ENCODE assay signal across 16 cellular contexts in genomic region chr1:16392740-16393139, GRCh38. TPM values are rescaled to one million over a fixed set of nuclear protein-coding genes. Genes with fewer than 3 reads are reported as not detected.
DNase-seq lines count a peak whose midpoint lies in the region; ATAC-seq and TF ChIP-seq lines count a peak whose summit lies in the region.
"Had no signal": no experiment of that assay in that cellular context is flagged by ENCODE, and none has a peak within 500 bp of the region (broad histone marks: within the 10 kb centered on the region; RNA-seq: fewer than 3 reads in every experiment).

No MANE protein-coding gene starts in this region.

- H3K27ac Mint-ChIP-seq in activated naive CD4-positive, alpha-beta T cell treated with anti-CD3 and anti-CD28 coated beads, Interleukin-2, amount 50 U/mL, for 24 hours = peak overlapping the region; percentile 85
- peak overlapping the region; percentile 83 for H3K27ac Mint-ChIP-seq in activated T-helper 2 cell treated with anti-CD3 and anti-CD28 coated beads, Interferon-gamma antibody, Interleukin-2, Interleukin-4, amounts not matched to agents 10 μg/mL and 5 μg/mL and 100 μg/mL, durations not matched to agents 14 hours and 24 hours and 36 hours
- H3K27ac Mint-ChIP-seq in stimulated activated effector memory CD8-positive, alpha-beta T cell treated with anti-CD3 and anti-CD28 coated beads, Interleukin-12 subunit alpha, Interleukin-12 subunit beta, amount 100 ng/mL, for 72 hours = peak overlapping the region; percentile 82

- no peak overlapping the region for H3K4me3 Mint-ChIP-seq in activated naive CD4-positive, alpha-beta T cell treated with anti-CD3 and anti-CD28 coated beads, Interleukin-2, amount 50 U/mL, for 24 hours
- no peak overlapping the region for H3K4me3 Mint-ChIP-seq in activated T-helper 2 cell treated with anti-CD3 and anti-CD28 coated beads, Interferon-gamma antibody, Interleukin-2, Interleukin-4, amounts not matched to agents 10 μg/mL and 5 μg/mL and 100 μg/mL, durations not matched to agents 14 hours and 24 hours and 36 hours (ENCODE audit: low read depth)
- no peak overlapping the region for H3K4me3 Mint-ChIP-seq in stimulated activated effector memory CD8-positive, alpha-beta T cell treated with anti-CD3 and anti-CD28 coated beads, Interleukin-12 subunit alpha, Interleukin-12 subunit beta, amount 100 ng/mL, for 72 hours

- H3K27me3 Mint-ChIP-seq in activated naive CD4-positive, alpha-beta T cell treated with anti-CD3 and anti-CD28 coated beads, Interleukin-2, amount 50 U/mL, for 24 hours = no peaks in the 10 kb centered on the region
- H3K27me3 Mint-ChIP-seq in activated T-helper 2 cell treated with anti-CD3 and anti-CD28 coated beads, Interferon-gamma antibody, Interleukin-2, Interleukin-4, amounts not matched to agents 10 μg/mL and 5 μg/mL and 100 μg/mL, durations not matched to agents 14 hours and 24 hours and 36 hours (ENCODE audit: low read depth) = no peaks in the 10 kb centered on the region

- intact Hi-C loops in activated T-helper 2 cell treated with anti-CD3 and anti-CD28 coated beads, Interferon-gamma antibody, Interleukin-2, Interleukin-4, amounts not matched to agents 10 μg/mL and 5 μg/mL and 100 μg/mL, durations not matched to agents 14 hours and 24 hours and 36 hours (cut with micrococcal nuclease) = no loop called here

- no peak for DNase-seq in activated naive CD4-positive, alpha-beta T cell treated with Interleukin-2 at 50 U/mL for 16 hours
- no peak for DNase-seq in activated T-helper 2 cell treated with anti-CD3 and anti-CD28 coated beads, Interferon-gamma antibody, Interleukin-2, Interleukin-4, amounts not matched to agents 10 μg/mL and 5 μg/mL and 100 μg/mL, durations not matched to agents 14 hours and 24 hours and 36 hours (ENCODE audit: low spot score)
- DNase-seq in fibroblast of villous mesenchyme (ENCODE audit: low read depth) = peak; percentile 32
- no peak for DNase-seq in stimulated activated effector memory CD8-positive, alpha-beta T cell treated with anti-CD3 and anti-CD28 coated beads, Interleukin-12 subunit alpha, Interleukin-12 subunit beta, amount 100 ng/mL, for 72 hours (ENCODE audit: low spot score in 2 of 2)
- no peak for DNase-seq in NCI-H187 (lab: John Stamatoyannopoulos, UW)
- no peak for DNase-seq in NCI-H446 (lab: John Stamatoyannopoulos, UW)
- DNase-seq: DND-41; GOT3; NCI-H2081 treated with DMSO at 0.1 percent for 48 hours; SHP77 treated with DMSO at 0.1 percent for 48 hours; stimulated activated CD4-positive, alpha-beta T cell treated with anti-CD3 and anti-CD28 coated beads, Interleukin-1b, Interleukin-23, amount 100 ng/mL, for 48 hours had no signal

- H3K4me3 ChIP-seq in fibroblast of villous mesenchyme (ENCODE audit: low read depth, low read length) = no peak overlapping the region

- H3K4me1 Mint-ChIP-seq in activated naive CD4-positive, alpha-beta T cell treated with anti-CD3 and anti-CD28 coated beads, Interleukin-2, amount 50 U/mL, for 24 hours = peaks cover 58% of the 10 kb centered on the region
- peaks cover 42% of the 10 kb centered on the region for H3K4me1 Mint-ChIP-seq in activated T-helper 2 cell treated with anti-CD3 and anti-CD28 coated beads, Interferon-gamma antibody, Interleukin-2, Interleukin-4, amounts not matched to agents 10 μg/mL and 5 μg/mL and 100 μg/mL, durations not matched to agents 14 hours and 24 hours and 36 hours (ENCODE audit: low read depth)
- peaks cover 53% of the 10 kb centered on the region for H3K4me1 Mint-ChIP-seq in stimulated activated effector memory CD8-positive, alpha-beta T cell treated with anti-CD3 and anti-CD28 coated beads, Interleukin-12 subunit alpha, Interleukin-12 subunit beta, amount 100 ng/mL, for 72 hours

- no peaks in the 10 kb centered on the region for H3K9me3 Mint-ChIP-seq in activated naive CD4-positive, alpha-beta T cell treated with anti-CD3 and anti-CD28 coated beads, Interleukin-2, amount 50 U/mL, for 24 hours
- H3K9me3 Mint-ChIP-seq in activated T-helper 2 cell treated with anti-CD3 and anti-CD28 coated beads, Interferon-gamma antibody, Interleukin-2, Interleukin-4, amounts not matched to agents 10 μg/mL and 5 μg/mL and 100 μg/mL, durations not matched to agents 14 hours and 24 hours and 36 hours = no peaks in the 10 kb centered on the region
- no peaks in the 10 kb centered on the region for H3K9me3 Mint-ChIP-seq in stimulated activated effector memory CD8-positive, alpha-beta T cell treated with anti-CD3 and anti-CD28 coated beads, Interleukin-12 subunit alpha, Interleukin-12 subunit beta, amount 100 ng/mL, for 72 hours

- ATAC-seq in stimulated activated effector memory CD8-positive, alpha-beta T cell treated with anti-CD3 and anti-CD28 coated beads, Interleukin-12 subunit alpha, Interleukin-12 subunit beta, amount 100 ng/mL, for 72 hours = no peak
- no peak for ATAC-seq in HG03196 (IDR thresholded peaks at IDR 0.05; ENCODE audit: unreplicated experiment)

- H3K36me3 Mint-ChIP-seq in activated naive CD4-positive, alpha-beta T cell treated with anti-CD3 and anti-CD28 coated beads, Interleukin-2, amount 50 U/mL, for 24 hours = no peaks in the 10 kb centered on the region
- H3K36me3 Mint-ChIP-seq in activated T-helper 2 cell treated with anti-CD3 and anti-CD28 coated beads, Interferon-gamma antibody, Interleukin-2, Interleukin-4, amounts not matched to agents 10 μg/mL and 5 μg/mL and 100 μg/mL, durations not matched to agents 14 hours and 24 hours and 36 hours (ENCODE audit: low read depth) = peaks cover 58% of the 10 kb centered on the region
- peaks cover 80% of the 10 kb centered on the region for H3K36me3 Mint-ChIP-seq in stimulated activated effector memory CD8-positive, alpha-beta T cell treated with anti-CD3 and anti-CD28 coated beads, Interleukin-12 subunit alpha, Interleukin-12 subunit beta, amount 100 ng/mL, for 72 hours

- TF ChIP-seq CTCF in fibroblast of villous mesenchyme (IDR thresholded peaks at IDR 0.05; ENCODE audit: insufficient read depth, low read depth, low read length) = no peak

RNA-seq across cellular contexts. Expression of gene SZRD1, which starts 25.7 kb away (rescaled TPM):
- total RNA-seq in activated T-helper 2 cell treated with anti-CD3 and anti-CD28 coated beads, Interferon-gamma antibody, Interleukin-2, Interleukin-4, amounts not matched to agents 10 μg/mL and 5 μg/mL and 100 μg/mL, durations not matched to agents 14 hours and 24 hours and 36 hours = 198 TPM in 2 replicates
- total RNA-seq in fibroblast of villous mesenchyme = 71.5 and 72.5 TPM in 2 replicates

RNA-seq across cellular contexts. Expression of gene FBXO42, which starts 40.5 kb away (rescaled TPM):
- 17.9 and 18.5 TPM in 2 replicates for total RNA-seq in activated T-helper 2 cell treated with anti-CD3 and anti-CD28 coated beads, Interferon-gamma antibody, Interleukin-2, Interleukin-4, amounts not matched to agents 10 μg/mL and 5 μg/mL and 100 μg/mL, durations not matched to agents 14 hours and 24 hours and 36 hours
- total RNA-seq in fibroblast of villous mesenchyme = 15.1 and 16.0 TPM in 2 replicates

RNA-seq across cellular contexts. Expression of gene SPATA21, which starts 44.5 kb away (rescaled TPM):
- not detected in 2 replicates for total RNA-seq in activated T-helper 2 cell treated with anti-CD3 and anti-CD28 coated beads, Interferon-gamma antibody, Interleukin-2, Interleukin-4, amounts not matched to agents 10 μg/mL and 5 μg/mL and 100 μg/mL, durations not matched to agents 14 hours and 24 hours and 36 hours
- total RNA-seq in fibroblast of villous mesenchyme = under 0.01 TPM in 1 of 2 replicates, not detected in the other
- total RNA-seq: bronchial epithelial cell, lung microvascular endothelial cell, posterior vena cava had no signal

RNA-seq across cellular contexts. Expression of gene NECAP2, which starts 47.8 kb away (rescaled TPM):
- total RNA-seq in activated T-helper 2 cell treated with anti-CD3 and anti-CD28 coated beads, Interferon-gamma antibody, Interleukin-2, Interleukin-4, amounts not matched to agents 10 μg/mL and 5 μg/mL and 100 μg/mL, durations not matched to agents 14 hours and 24 hours and 36 hours = 75.2 and 79.4 TPM in 2 replicates
- 90.5 and 104 TPM in 2 replicates for total RNA-seq in fibroblast of villous mesenchyme
